8 cellular contexts compared by ENCODE assay signal in genomic region chr20:42735539-42735938, GRCh38.
"Had no signal": no experiment of that assay in that cellular context is flagged by ENCODE, and none has a peak within 500 bp of the region (broad histone marks: within the 10 kb centered on the region; RNA-seq: fewer than 3 reads in every experiment).

No MANE protein-coding gene starts in this region.

- H3K4me3 ChIP-seq: GM23248, GM23338, HAP-1 had no signal

- H3K27ac ChIP-seq: GM23248 had no signal

- H3K4me1 ChIP-seq: HAP-1 had no signal

- H3K9me3 Mint-ChIP-seq: H9 had no signal

- H3K4me3 Mint-ChIP-seq: GM23338, H9, HFFc6 had no signal

- H3K9me3 ChIP-seq: HAP-1 had no signal

- DNase-seq: GM23248, GOT3, H7, H9, HCEC 1CT, HFFc6 had no signal

- H3K4me1 Mint-ChIP-seq: GM23338, H9 had no signal

- H3K36me3 ChIP-seq: HAP-1 had no signal

- H3K27ac Mint-ChIP-seq: GM23338, HFFc6 had no signal
